ENCODE assay signal across 8 cellular contexts in the genomic region with DNA sequence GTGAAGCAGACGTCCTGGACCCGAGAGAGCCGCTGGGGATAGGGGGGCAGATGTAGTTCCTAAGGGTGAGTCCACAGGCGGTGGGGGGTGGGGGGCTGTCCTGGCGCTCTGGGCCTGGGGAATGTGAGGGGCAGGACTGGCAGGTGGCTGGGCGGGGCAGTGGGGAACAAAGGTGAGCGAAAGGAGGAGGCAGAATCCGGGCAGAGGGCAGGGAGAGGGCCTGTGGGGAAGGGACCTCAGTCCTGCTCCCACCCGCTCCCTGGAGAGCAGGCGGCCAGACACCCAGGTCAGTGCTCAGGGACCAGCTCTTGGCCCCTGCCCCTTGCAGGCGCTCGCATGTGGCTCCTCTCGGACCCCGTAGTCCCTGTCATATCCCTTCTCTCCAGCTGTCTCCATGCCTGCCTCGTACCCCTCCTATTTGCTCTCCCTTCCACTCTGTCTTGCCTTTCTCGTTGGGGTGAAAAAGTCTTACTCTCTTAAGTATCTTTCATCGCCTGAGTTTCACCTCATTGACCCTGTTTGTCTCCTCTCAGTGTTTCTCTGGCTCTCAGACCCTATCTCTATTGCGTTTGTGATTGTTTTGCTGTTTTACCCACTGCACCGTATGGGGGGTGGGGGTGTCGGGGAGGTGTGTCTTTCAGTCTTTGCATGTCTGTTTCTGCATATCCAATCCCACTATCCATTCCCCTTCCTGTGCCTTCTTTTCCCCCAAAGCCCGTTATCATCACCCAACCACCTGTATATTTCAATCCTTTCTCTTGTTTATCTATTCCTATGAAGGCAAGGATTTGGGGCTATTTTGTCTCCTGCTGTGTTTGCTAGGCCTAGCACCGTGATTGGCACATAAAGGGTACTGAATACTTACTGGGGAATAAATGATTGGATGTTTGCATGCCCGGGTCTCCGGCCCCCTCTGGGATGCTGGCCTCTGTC. TPM values are rescaled to one million over a fixed set of nuclear protein-coding genes. Genes with fewer than 3 reads are reported as not detected.
DNase-seq lines count a peak whose midpoint lies in the region; ATAC-seq and TF ChIP-seq lines count a peak whose summit lies in the region.

No MANE protein-coding gene starts in this region.

- H3K27me3 ChIP-seq in iPS DF 6.9 (ENCODE audit: control insufficient read depth, insufficient read depth, low read length): no peaks in the 10 kb centered on the region
- no peaks in the 10 kb centered on the region for H3K27me3 ChIP-seq in spleen (replicated peaks in 1 of 7)

- H3K9me3 ChIP-seq in iPS DF 6.9 (ENCODE audit: control insufficient read depth, insufficient read depth, low read length) (no peaks in the 10 kb centered on the region), spleen (no peaks in the 10 kb centered on the region)

- H3K36me3 ChIP-seq in iPS DF 6.9 (ENCODE audit: control insufficient read depth, insufficient read depth, low read length) (peaks cover 11% of the 10 kb centered on the region; the same call in 1 of the 2 replicates), spleen (peaks cover 0 to 72% (median 20%) of the 10 kb centered on the region in 6 donors)

- H3K4me3 ChIP-seq in WI38 (ENCODE audit: low read depth, low read length) (peak overlapping the region; percentile 62), iPS DF 6.9 (ENCODE audit: low read length) (peak overlapping the region; percentile 80; the same call in 1 of the 2 replicates), spleen (peak overlapping the region in 3 of 8 donors; percentile 29 to 67 (median 39))

- H3K27ac ChIP-seq in iPS DF 6.9 (ENCODE audit: low read length): no peak overlapping the region
- peak overlapping the region in 6 of 8 donors; percentile 64 to 96 (median 85) for H3K27ac ChIP-seq in spleen

- DNase-seq in DMS53 (lab: John Stamatoyannopoulos, UW) (peak; percentile 69), DMS53 treated with DMSO at 0.1 percent for 48 hours (lab: John Stamatoyannopoulos, UW; ENCODE audit: unreplicated experiment) (no peak), iPS DF 6.9 (ENCODE audit: low read depth, low spot score) (no peak), spleen (peak; percentile 84), germinal center (ENCODE audit: low spot score) (no peak), hippocampal formation (lab: John Stamatoyannopoulos, UW) (no peak)

- no peak for TF ChIP-seq POLR2A in spleen (IDR thresholded peaks at IDR 0.05)

- TF ChIP-seq CTCF in WI38 (IDR thresholded peaks at IDR 0.05; ENCODE audit: low read depth, low read length) (no peak), spleen (IDR thresholded peaks at IDR 0.05 in 8 of 11, conservative IDR thresholded peaks at IDR 0.05 in 3 of 11) (no peak)

- no peak for ATAC-seq in HG03045 (IDR thresholded peaks at IDR 0.05; ENCODE audit: unreplicated experiment)

- no CpG with 5 or more reads among the region's 24 CpGs for WGBS in iPS DF 6.9 (ENCODE audit: insufficient coverage, insufficient read length)
- WGBS in spleen, 5 donors: 73 to 82% (median 78%) methylated on average over 23 to 24 of the region's 24 CpGs

- H3K4me1 ChIP-seq in iPS DF 6.9 (ENCODE audit: control insufficient read depth, insufficient read depth, low read length): peaks cover 7% of the 10 kb centered on the region
- peaks cover 18 to 96% (median 43%) of the 10 kb centered on the region in 6 donors for H3K4me1 ChIP-seq in spleen

- intact Hi-C loops in spleen (cut with DNase I; ENCODE audit: low total_unique reads): no loop called here

RNA-seq across cellular contexts. Expression of gene SPHK2, which starts 5.8 kb away (rescaled TPM):
- 10 to 100 TPM; 12.4 to 26.5 (median 23.5) TPM for total RNA-seq in spleen
- polyA plus RNA-seq in spleen: 10 to 100 TPM in 1 of 3 donors, 1 to 10 TPM in 2; 7.9 to 20.8 (median 9.7) TPM

RNA-seq across cellular contexts. Expression of gene RPL18, which starts 6.1 kb away (rescaled TPM):
- 1,000 to 10,000 TPM; 1,136 to 2,739 (median 1,465) TPM for total RNA-seq in spleen
- 1,000 to 10,000 TPM; 3,728 to 5,575 (median 5,277) TPM for polyA plus RNA-seq in spleen

RNA-seq across cellular contexts. Expression of gene FAM83E, which starts 10.2 kb away (rescaled TPM):
- 1 to 10 TPM in 1 of 7 donors, under 1 TPM in 1, not detected in 5; 0.46 to 2.0 TPM for total RNA-seq in spleen
- under 1 TPM; 0.04 to 0.67 (median 0.20) TPM for polyA plus RNA-seq in spleen

RNA-seq across cellular contexts. Expression of gene DBP, which starts 12.1 kb away (rescaled TPM):
- total RNA-seq in spleen: 10 to 100 TPM; 11.4 to 29.5 (median 22.5) TPM
- 10 to 100 TPM; 21.8 to 26.8 (median 24.1) TPM for polyA plus RNA-seq in spleen

RNA-seq across cellular contexts. Expression of gene SPACA4, which starts 18.5 kb away (rescaled TPM):
- total RNA-seq in spleen: not detected
- polyA plus RNA-seq in spleen: not detected

Comparison
In these comparisons a context has a peak if more than half of its experiments do, and no peak if none do; other contexts are left out.
1. DNase-seq: peak in DMS53 (single experiment) and spleen (single experiment); none in DMS53 treated with DMSO at 0.1 percent for 48 hours (single experiment), iPS DF 6.9 (single experiment), germinal center (single experiment) and hippocampal formation (0 of 2).